Comparison of ENCODE assay signal across 8 cellular contexts in genomic region chr2:87521057-87521456, GRCh38.
DNase-seq lines count a peak whose midpoint lies in the region; ATAC-seq and FAIRE-seq lines count a peak whose summit lies in the region.
"Not testable (repeated sequence)": the region's sequence is repeated elsewhere in the genome, so short reads cannot be mapped to it uniquely, and the experiment has no call there.

No MANE protein-coding gene starts in this region.

- peak; percentile 76 for FAIRE-seq in GM18507 (lab: Jason Lieb, UNC)

- DNase-seq in GM18507 (ENCODE audit: extremely low spot score, insufficient read length, low read depth); activated T-helper 2 cell treated with anti-CD3 and anti-CD28 coated beads, Interferon-gamma antibody, Interleukin-2, Interleukin-4, amounts not matched to agents 10 μg/mL and 5 μg/mL and 100 μg/mL, durations not matched to agents 14 hours and 24 hours and 36 hours (ENCODE audit: low spot score): not testable (repeated sequence)
- DNase-seq in T-helper 2 cell treated with Interferon-gamma antibody and Interleukin-4, amounts not matched to agents 5 μg/mL and 100 μg/mL, for 36 hours (ENCODE audit: low spot score), result peak; percentile 63
- peak; percentile 11 for DNase-seq in kidney tubule cell (ENCODE audit: low spot score)
- DNase-seq in stimulated activated effector memory CD8-positive, alpha-beta T cell treated with anti-CD3 and anti-CD28 coated beads, Interleukin-12 subunit alpha, Interleukin-12 subunit beta, amount 100 ng/mL, for 72 hours (ENCODE audit: low spot score in 2 of 2), result peak in 1 of 2 donors; percentile 66

- H3K27ac Mint-ChIP-seq in T-helper 2 cell treated with Interferon-gamma antibody and Interleukin-4, amounts not matched to agents 5 μg/mL and 100 μg/mL, for 36 hours, result peak overlapping the region; percentile 52
- peak overlapping the region; percentile 87 for H3K27ac Mint-ChIP-seq in activated T-helper 2 cell treated with anti-CD3 and anti-CD28 coated beads, Interferon-gamma antibody, Interleukin-2, Interleukin-4, amounts not matched to agents 10 μg/mL and 5 μg/mL and 100 μg/mL, durations not matched to agents 14 hours and 24 hours and 36 hours
- not testable (repeated sequence) for H3K27ac Mint-ChIP-seq in stimulated activated effector memory CD8-positive, alpha-beta T cell treated with anti-CD3 and anti-CD28 coated beads, Interleukin-12 subunit alpha, Interleukin-12 subunit beta, amount 100 ng/mL, for 72 hours

- H3K36me3 Mint-ChIP-seq in T-helper 2 cell treated with Interferon-gamma antibody and Interleukin-4, amounts not matched to agents 5 μg/mL and 100 μg/mL, for 36 hours (ENCODE audit: low read depth), result peaks cover 11% of the 10 kb centered on the region
- peaks cover 30% of the 10 kb centered on the region for H3K36me3 Mint-ChIP-seq in activated T-helper 2 cell treated with anti-CD3 and anti-CD28 coated beads, Interferon-gamma antibody, Interleukin-2, Interleukin-4, amounts not matched to agents 10 μg/mL and 5 μg/mL and 100 μg/mL, durations not matched to agents 14 hours and 24 hours and 36 hours (ENCODE audit: low read depth)
- not testable (repeated sequence) for H3K36me3 Mint-ChIP-seq in stimulated activated effector memory CD8-positive, alpha-beta T cell treated with anti-CD3 and anti-CD28 coated beads, Interleukin-12 subunit alpha, Interleukin-12 subunit beta, amount 100 ng/mL, for 72 hours

- ATAC-seq in GM19467 (IDR thresholded peaks at IDR 0.05; ENCODE audit: unreplicated experiment), result peak; percentile 68
- peak; percentile 65 for ATAC-seq in HG02840 (IDR thresholded peaks at IDR 0.05; ENCODE audit: low FRiP score, unreplicated experiment)
- peak; percentile 81 for ATAC-seq in HG03432 (IDR thresholded peaks at IDR 0.05; ENCODE audit: unreplicated experiment)
- peak; percentile 72 for ATAC-seq in stimulated activated effector memory CD8-positive, alpha-beta T cell treated with anti-CD3 and anti-CD28 coated beads, Interleukin-12 subunit alpha, Interleukin-12 subunit beta, amount 100 ng/mL, for 72 hours

- not testable (repeated sequence) for H3K27me3 Mint-ChIP-seq in T-helper 2 cell treated with Interferon-gamma antibody and Interleukin-4, amounts not matched to agents 5 μg/mL and 100 μg/mL, for 36 hours (ENCODE audit: low read depth); activated T-helper 2 cell treated with anti-CD3 and anti-CD28 coated beads, Interferon-gamma antibody, Interleukin-2, Interleukin-4, amounts not matched to agents 10 μg/mL and 5 μg/mL and 100 μg/mL, durations not matched to agents 14 hours and 24 hours and 36 hours (ENCODE audit: low read depth)

- H3K4me3 Mint-ChIP-seq in T-helper 2 cell treated with Interferon-gamma antibody and Interleukin-4, amounts not matched to agents 5 μg/mL and 100 μg/mL, for 36 hours, result peak overlapping the region; percentile 15
- H3K4me3 Mint-ChIP-seq in activated T-helper 2 cell treated with anti-CD3 and anti-CD28 coated beads, Interferon-gamma antibody, Interleukin-2, Interleukin-4, amounts not matched to agents 10 μg/mL and 5 μg/mL and 100 μg/mL, durations not matched to agents 14 hours and 24 hours and 36 hours (ENCODE audit: low read depth), result not testable (repeated sequence)
- H3K4me3 Mint-ChIP-seq in stimulated activated effector memory CD8-positive, alpha-beta T cell treated with anti-CD3 and anti-CD28 coated beads, Interleukin-12 subunit alpha, Interleukin-12 subunit beta, amount 100 ng/mL, for 72 hours, result peak overlapping the region; percentile 15

- intact Hi-C loops in activated T-helper 2 cell treated with anti-CD3 and anti-CD28 coated beads, Interferon-gamma antibody, Interleukin-2, Interleukin-4, amounts not matched to agents 10 μg/mL and 5 μg/mL and 100 μg/mL, durations not matched to agents 14 hours and 24 hours and 36 hours (cut with micrococcal nuclease), result not testable (repeated sequence)

- peaks cover 20% of the 10 kb centered on the region for H3K4me1 Mint-ChIP-seq in T-helper 2 cell treated with Interferon-gamma antibody and Interleukin-4, amounts not matched to agents 5 μg/mL and 100 μg/mL, for 36 hours (ENCODE audit: low read depth)
- H3K4me1 Mint-ChIP-seq in activated T-helper 2 cell treated with anti-CD3 and anti-CD28 coated beads, Interferon-gamma antibody, Interleukin-2, Interleukin-4, amounts not matched to agents 10 μg/mL and 5 μg/mL and 100 μg/mL, durations not matched to agents 14 hours and 24 hours and 36 hours (ENCODE audit: low read depth), result peaks cover 28% of the 10 kb centered on the region
- peaks cover 16% of the 10 kb centered on the region for H3K4me1 Mint-ChIP-seq in stimulated activated effector memory CD8-positive, alpha-beta T cell treated with anti-CD3 and anti-CD28 coated beads, Interleukin-12 subunit alpha, Interleukin-12 subunit beta, amount 100 ng/mL, for 72 hours

- H3K9me3 Mint-ChIP-seq in T-helper 2 cell treated with Interferon-gamma antibody and Interleukin-4, amounts not matched to agents 5 μg/mL and 100 μg/mL, for 36 hours; activated T-helper 2 cell treated with anti-CD3 and anti-CD28 coated beads, Interferon-gamma antibody, Interleukin-2, Interleukin-4, amounts not matched to agents 10 μg/mL and 5 μg/mL and 100 μg/mL, durations not matched to agents 14 hours and 24 hours and 36 hours; stimulated activated effector memory CD8-positive, alpha-beta T cell treated with anti-CD3 and anti-CD28 coated beads, Interleukin-12 subunit alpha, Interleukin-12 subunit beta, amount 100 ng/mL, for 72 hours: not testable (repeated sequence)
